ENCODE assay signal across 21 cellular contexts in the genomic region with DNA sequence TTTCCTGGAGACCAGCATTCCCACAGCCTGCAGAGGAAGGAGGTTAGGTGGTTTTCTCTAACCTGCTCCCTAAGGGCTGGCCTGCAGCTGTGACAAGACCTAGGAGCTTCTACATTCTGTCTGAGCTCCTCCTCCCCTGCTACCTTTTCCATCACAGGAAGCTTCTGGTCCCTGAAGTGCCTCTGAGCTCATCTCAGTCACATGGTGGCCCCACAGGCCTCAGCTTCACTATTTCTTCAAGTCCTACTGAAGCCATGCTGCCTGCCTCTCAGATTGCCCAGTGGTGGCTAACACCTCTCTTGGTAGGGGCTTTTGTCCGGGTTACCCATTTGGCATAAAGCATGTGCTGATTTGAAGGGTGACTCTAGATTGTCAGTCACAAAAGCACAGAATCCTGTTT.
DNase-seq lines count a peak whose midpoint lies in the region; TF ChIP-seq lines count a peak whose summit lies in the region.
"Had no signal": no experiment of that assay in that cellular context is flagged by ENCODE, and none has a peak within 500 bp of the region (broad histone marks: within the 10 kb centered on the region; RNA-seq: fewer than 3 reads in every experiment).

No MANE protein-coding gene starts in this region.

- no peaks in the 10 kb centered on the region for H3K9me3 Mint-ChIP-seq in neural progenitor cell
- H3K9me3 Mint-ChIP-seq: T-helper 2 cell treated with Interferon-gamma antibody and Interleukin-4, amounts not matched to agents 5 μg/mL and 100 μg/mL, for 36 hours; WTC11 had no signal

- no peaks in the 10 kb centered on the region for H3K79me2 ChIP-seq in neural progenitor cell (ENCODE audit: low read depth)

- H3K27ac Mint-ChIP-seq in neural progenitor cell: no peak overlapping the region
- H3K27ac Mint-ChIP-seq: T-helper 2 cell treated with Interferon-gamma antibody and Interleukin-4, amounts not matched to agents 5 μg/mL and 100 μg/mL, for 36 hours; WTC11 had no signal

- no peak overlapping the region for H3K9ac ChIP-seq in neural progenitor cell

- H3K4me3 Mint-ChIP-seq in neural progenitor cell: no peak overlapping the region
- H3K4me3 Mint-ChIP-seq: T-helper 2 cell treated with Interferon-gamma antibody and Interleukin-4, amounts not matched to agents 5 μg/mL and 100 μg/mL, for 36 hours; WTC11 had no signal

- H3K4me1 ChIP-seq in neural progenitor cell: peaks cover 18% of the 10 kb centered on the region
- H3K4me1 ChIP-seq: HAP-1 had no signal

- H3K36me3 Mint-ChIP-seq in neural progenitor cell: no peaks in the 10 kb centered on the region
- H3K36me3 Mint-ChIP-seq: WTC11 had no signal

- no peaks in the 10 kb centered on the region for H4K20me1 ChIP-seq in neural progenitor cell (ENCODE audit: low read depth)

- peaks cover 7% of the 10 kb centered on the region for H3F3A ChIP-seq in neural progenitor cell (ENCODE audit: low read depth)

- H3K9me3 ChIP-seq in neural progenitor cell (ENCODE audit: low read depth): no peaks in the 10 kb centered on the region
- H3K9me3 ChIP-seq: A549, HAP-1, thyroid gland had no signal

- H3K4me2 ChIP-seq in neural progenitor cell: peak overlapping the region; percentile 27
- H3K4me2 ChIP-seq: A549 had no signal

- H3K27ac ChIP-seq in neural progenitor cell: no peak overlapping the region
- H3K27ac ChIP-seq: A549, C4-2B, epithelial cell of prostate, thyroid gland had no signal

- no peaks in the 10 kb centered on the region for H3K36me3 ChIP-seq in neural progenitor cell
- H3K36me3 ChIP-seq: HAP-1, thyroid gland had no signal

- no peak for TF ChIP-seq CTCF in GM20000 (IDR thresholded peaks at IDR 0.05; ENCODE audit: extremely low read depth, missing control alignments)
- TF ChIP-seq CTCF in neural progenitor cell (IDR thresholded peaks at IDR 0.05): no peak

- H3K27me3 Mint-ChIP-seq in neural progenitor cell (ENCODE audit: insufficient read depth, low read depth): peaks cover 4% of the 10 kb centered on the region

- H3K4me3 ChIP-seq in neural progenitor cell: no peak overlapping the region
- H3K4me3 ChIP-seq: A549, HAP-1, thyroid gland had no signal

- H2AFZ ChIP-seq in neural progenitor cell (replicated peaks): no peak overlapping the region

- H3K4me1 Mint-ChIP-seq in neural progenitor cell: peaks cover 21% of the 10 kb centered on the region

- DNase-seq in NCI-H2171 treated with DMSO at 0.1 percent for 48 hours (lab: John Stamatoyannopoulos, UW) (peak; percentile 12), NCI-H2171 (lab: John Stamatoyannopoulos, UW) (no peak), GM20000 (ENCODE audit: low spot score) (peak; percentile 30), NCI-H510A (lab: John Stamatoyannopoulos, UW) (peak; percentile 51), neural progenitor cell (ENCODE audit: low spot score) (no peak), cerebellar nuclear complex (lab: John Stamatoyannopoulos, UW) (no peak), mesenteric fat pad (ENCODE audit: low spot score) (no peak), hepatic stellate cell (ENCODE audit: low spot score) (no peak)
- DNase-seq: activated CD8-positive, alpha-beta memory T cell treated with anti-CD3 and anti-CD28 coated beads for 24 hours; dermis blood vessel endothelial cell; foreskin melanocyte; KBM-7; NCI-H1105; NCI-H524 treated with DMSO at 0.1 percent for 48 hours; thyroid gland had no signal

- no peaks in the 10 kb centered on the region for H3K27me3 ChIP-seq in neural progenitor cell
- H3K27me3 ChIP-seq: thyroid gland had no signal

Comparison
In these comparisons a context has a peak if more than half of its experiments do, and no peak if none do; other contexts are left out.
1. DNase-seq: peak in NCI-H2171 treated with DMSO at 0.1 percent for 48 hours (single experiment), GM20000 (single experiment) and NCI-H510A (single experiment); none in NCI-H2171 (single experiment), neural progenitor cell (single experiment), cerebellar nuclear complex (0 of 2), mesenteric fat pad (single experiment) and hepatic stellate cell (single experiment).